In the genomic region with DNA sequence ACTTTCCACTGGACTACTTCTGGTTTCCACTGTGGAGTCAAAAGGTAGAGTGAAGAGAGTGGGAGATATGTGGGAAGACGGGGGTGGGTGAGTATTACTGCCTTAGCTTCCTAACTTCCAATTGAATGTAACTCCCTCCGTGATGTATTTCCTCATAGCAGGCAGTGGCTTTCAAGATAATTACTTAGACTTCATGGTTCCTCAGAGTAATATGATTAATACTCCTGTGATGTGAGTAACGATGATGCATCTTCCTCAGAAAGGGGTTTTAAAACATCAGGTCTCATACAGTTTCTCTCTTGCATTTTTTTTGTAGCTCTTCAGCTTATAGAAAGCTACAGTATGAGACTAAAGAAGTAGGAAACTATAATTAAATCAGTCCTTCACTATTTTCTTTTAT, we compare ENCODE assay signal across 22 cellular contexts.
"Had no signal": no experiment of that assay in that cellular context is flagged by ENCODE, and none has a peak within 500 bp of the region (broad histone marks: within the 10 kb centered on the region; RNA-seq: fewer than 3 reads in every experiment).

No MANE protein-coding gene starts in this region.

- H3K4me3 Mint-ChIP-seq: immature natural killer cell; naive thymus-derived CD4-positive, alpha-beta T cell; neural progenitor cell had no signal

- H3K4me3 ChIP-seq: ascending aorta, breast epithelium, esophagus muscularis mucosa, neural progenitor cell, psoas muscle, tibial nerve had no signal

- H3K36me3 ChIP-seq: ascending aorta, breast epithelium, esophagus muscularis mucosa, neural progenitor cell, tibial nerve had no signal

- H3K27me3 Mint-ChIP-seq: naive thymus-derived CD4-positive, alpha-beta T cell had no signal

- H3K4me1 Mint-ChIP-seq: immature natural killer cell; naive thymus-derived CD4-positive, alpha-beta T cell had no signal

- H3K4me1 ChIP-seq: ascending aorta, breast epithelium, esophagus muscularis mucosa, psoas muscle, tibial nerve had no signal

- H3K4me2 ChIP-seq: neural progenitor cell had no signal

- H3K36me3 Mint-ChIP-seq: immature natural killer cell; naive thymus-derived CD4-positive, alpha-beta T cell; neural progenitor cell had no signal

- H3K9ac ChIP-seq: neural progenitor cell had no signal

- H3K9me3 ChIP-seq: ascending aorta, breast epithelium, esophagus muscularis mucosa, psoas muscle, tibial nerve had no signal

- ATAC-seq: naive thymus-derived CD4-positive, alpha-beta T cell; psoas muscle; right cardiac atrium; stimulated activated naive CD8-positive, alpha-beta T cell treated with anti-CD3 and anti-CD28 coated beads, Interleukin-15, Interleukin-2, amounts not matched to agents 100 U/mL and 50 U/mL, for 24 hours had no signal

- H3K27ac ChIP-seq: ascending aorta, breast epithelium, esophagus muscularis mucosa, neural progenitor cell, psoas muscle, tibial nerve, VCaP had no signal

- H3K27me3 ChIP-seq: ascending aorta, esophagus muscularis mucosa, neural progenitor cell, tibial nerve had no signal

- H3K27ac Mint-ChIP-seq: immature natural killer cell; naive thymus-derived CD4-positive, alpha-beta T cell; neural progenitor cell had no signal

- DNase-seq: activated CD4-positive, alpha-beta T cell treated with anti-CD3 and anti-CD28 coated beads, Interleukin-2, amount 50 U/mL, for 1 hour; activated CD4-positive, CD25-positive, alpha-beta regulatory T cell treated with anti-CD3 and anti-CD28 coated beads, Interleukin-2, amount 50 U/mL, for 72 hours; activated CD8-positive, alpha-beta memory T cell treated with anti-CD3 and anti-CD28 coated beads for 24 hours; activated CD8-positive, alpha-beta memory T cell treated with anti-CD3 and anti-CD28 coated beads, Interleukin-2, amount 50 U/mL, for 48 hours; activated effector memory CD4-positive, alpha-beta T cell treated with anti-CD3 and anti-CD28 coated beads, Interleukin-2, amount 50 U/mL, for 16 hours; activated naive CD4-positive, alpha-beta T cell treated with anti-CD3 and anti-CD28 coated beads, Interleukin-2, amount 50 U/mL, for 16 hours; activated T-cell treated with anti-CD3 and anti-CD28 coated beads, Interleukin-2, amount 50 U/mL, for 48 hours; effector CD4-positive, alpha-beta T cell; immature natural killer cell; mesendoderm; naive thymus-derived CD4-positive, alpha-beta T cell; psoas muscle; right cardiac atrium; stimulated activated naive CD8-positive, alpha-beta T cell treated with anti-CD3 and anti-CD28 coated beads, Interleukin-15, Interleukin-2, amounts not matched to agents 100 U/mL and 50 U/mL, for 24 hours; T-helper 9 cell had no signal

- H2AFZ ChIP-seq: neural progenitor cell had no signal

- FAIRE-seq: urothelium cell line had no signal
